Comparison of ENCODE assay signal across 18 cellular contexts in genomic region chr1:95370671-95370992, GRCh38.
DNase-seq lines count a peak whose midpoint lies in the region; ATAC-seq and TF ChIP-seq lines count a peak whose summit lies in the region.
"Had no signal": no experiment of that assay in that cellular context is flagged by ENCODE, and none has a peak within 500 bp of the region (broad histone marks: within the 10 kb centered on the region; RNA-seq: fewer than 3 reads in every experiment).

No MANE protein-coding gene starts in this region.

- peak overlapping the region; percentile 38 for H3K27ac Mint-ChIP-seq in neural crest cell (ENCODE audit: unreplicated experiment)
- H3K27ac Mint-ChIP-seq: B cell, T-cell had no signal

- H3K4me1 Mint-ChIP-seq in neural crest cell, result peaks cover 12% of the 10 kb centered on the region
- H3K4me1 Mint-ChIP-seq: B cell; CD4-positive, CD25-positive, alpha-beta regulatory T cell; T-cell had no signal

- CTCF ChIA-PET in OCI-LY7 (lab: Charles Lee; ENCODE audit: unreplicated experiment), result no interaction called here

- H3K9me3 ChIP-seq in SJSA1 (replicated peaks), result 0 out of 2 replicates have a peak, but pooled peaks cover 2% of the 10 kb centered on the region
- H3K9me3 ChIP-seq in OCI-LY7 (ENCODE audit: low read length), result no peaks in the 10 kb centered on the region
- H3K9me3 ChIP-seq: A549 had no signal

- no peaks in the 10 kb centered on the region for H3K27me3 ChIP-seq in SJSA1 (replicated peaks)

- peak; percentile 58 for DNase-seq in NCI-H510A treated with DMSO at 0.1 percent for 48 hours (lab: John Stamatoyannopoulos, UW)
- no peak for DNase-seq in NCI-H510A (lab: John Stamatoyannopoulos, UW)
- peak; percentile 50 to 76 for DNase-seq in SJSA1 (ENCODE audit: low read depth in 1 of 2, low spot score in 2 of 2)
- DNase-seq in neural crest cell (ENCODE audit: low read depth, low spot score), result no peak
- DNase-seq in COLO829 (ENCODE audit: low spot score), result no peak
- DNase-seq in OCI-LY7 (ENCODE audit: low spot score), result no peak
- DNase-seq: CD4-positive, CD25-positive, alpha-beta regulatory T cell; COR-L47; KG1; NCI-H1105; NCI-H146; NCI-H774; NK-92 treated with Interleukin-12 subunit alpha and Interleukin-12 subunit beta, amount 100 ng/mL, for 24 hours; T-cell had no signal

- H3K27me3 Mint-ChIP-seq in neural crest cell (ENCODE audit: low read depth), result peaks cover 20% of the 10 kb centered on the region
- H3K27me3 Mint-ChIP-seq: CD4-positive, CD25-positive, alpha-beta regulatory T cell had no signal

- H3K4me1 ChIP-seq in SJSA1 (replicated peaks), result peaks cover 53% of the 10 kb centered on the region
- H3K4me1 ChIP-seq in OCI-LY7 (ENCODE audit: insufficient read depth, low read length, poor library complexity, severe bottlenecking), result no peaks in the 10 kb centered on the region
- H3K4me1 ChIP-seq: A549 had no signal

- intact Hi-C loops in OCI-LY7 (cut with micrococcal nuclease; ENCODE audit: unreplicated experiment), result no loop called here

- no peak for ATAC-seq in GM21786 (IDR thresholded peaks at IDR 0.05; ENCODE audit: unreplicated experiment)
- ATAC-seq: Panc1, T-cell had no signal

- H3K36me3 ChIP-seq in SJSA1, result no peaks in the 10 kb centered on the region
- no peaks in the 10 kb centered on the region for H3K36me3 ChIP-seq in OCI-LY7 (ENCODE audit: insufficient read depth, low read length)

- no peaks in the 10 kb centered on the region for H3K9me3 Mint-ChIP-seq in neural crest cell

- BruUV-seq in OCI-LY7 (replicated peaks; lab: Mats Ljungman, UMichigan), result no TSS peak

- H3K36me3 Mint-ChIP-seq in neural crest cell (ENCODE audit: low read depth), result no peaks in the 10 kb centered on the region
- H3K36me3 Mint-ChIP-seq: CD4-positive, CD25-positive, alpha-beta regulatory T cell; T-cell had no signal

- H3K79me2 ChIP-seq in OCI-LY7 (ENCODE audit: insufficient read depth, low read depth, low read length), result no peaks in the 10 kb centered on the region

- TF ChIP-seq CTCF in neural crest cell (conservative IDR thresholded peaks at IDR 0.05) (no peak), OCI-LY7 (conservative IDR thresholded peaks at IDR 0.05; ENCODE audit: low read length) (no peak)

- POLR2A ChIA-PET in OCI-LY7 (lab: Charles Lee), result interaction anchor here (0.6 kb wide), 1 partner anchor 1405 kb away, joined by 3 read pairs; no protein-coding TSS in a partner anchor

- H2AFZ ChIP-seq in OCI-LY7 (ENCODE audit: low read length), result no peak overlapping the region

- no peak overlapping the region for H3K4me2 ChIP-seq in OCI-LY7 (ENCODE audit: low read length)
- H3K4me2 ChIP-seq: A549 had no signal

- H3K4me3 Mint-ChIP-seq in neural crest cell, result no peak overlapping the region
- H3K4me3 Mint-ChIP-seq: B cell; CD4-positive, CD25-positive, alpha-beta regulatory T cell; T-cell had no signal

- H3K9me2 ChIP-seq in OCI-LY7 (ENCODE audit: insufficient read depth, low read length), result no peaks in the 10 kb centered on the region

- H3K4me3 ChIP-seq in SJSA1 (no peak overlapping the region), OCI-LY7 (ENCODE audit: low read depth, low read length, poor library complexity, severe bottlenecking) (no peak overlapping the region)
- H3K4me3 ChIP-seq: A549 had no signal

- no peaks in the 10 kb centered on the region for H4K20me1 ChIP-seq in OCI-LY7 (ENCODE audit: insufficient read depth, low read length)

- H3K27ac ChIP-seq in SJSA1 (peak overlapping the region; percentile 66), OCI-LY7 (ENCODE audit: low read depth, low read length, poor library complexity, severe bottlenecking) (no peak overlapping the region)
- H3K27ac ChIP-seq: A549 had no signal

Comparison
In these comparisons a context has a peak if more than half of its experiments do, and no peak if none do; other contexts are left out.
1. DNase-seq: peak in NCI-H510A treated with DMSO at 0.1 percent for 48 hours (single experiment) and SJSA1 (2 of 2); none in NCI-H510A (single experiment), neural crest cell (single experiment), COLO829 (single experiment) and OCI-LY7 (single experiment).